8 cellular contexts compared by ENCODE assay signal in the genomic region with DNA sequence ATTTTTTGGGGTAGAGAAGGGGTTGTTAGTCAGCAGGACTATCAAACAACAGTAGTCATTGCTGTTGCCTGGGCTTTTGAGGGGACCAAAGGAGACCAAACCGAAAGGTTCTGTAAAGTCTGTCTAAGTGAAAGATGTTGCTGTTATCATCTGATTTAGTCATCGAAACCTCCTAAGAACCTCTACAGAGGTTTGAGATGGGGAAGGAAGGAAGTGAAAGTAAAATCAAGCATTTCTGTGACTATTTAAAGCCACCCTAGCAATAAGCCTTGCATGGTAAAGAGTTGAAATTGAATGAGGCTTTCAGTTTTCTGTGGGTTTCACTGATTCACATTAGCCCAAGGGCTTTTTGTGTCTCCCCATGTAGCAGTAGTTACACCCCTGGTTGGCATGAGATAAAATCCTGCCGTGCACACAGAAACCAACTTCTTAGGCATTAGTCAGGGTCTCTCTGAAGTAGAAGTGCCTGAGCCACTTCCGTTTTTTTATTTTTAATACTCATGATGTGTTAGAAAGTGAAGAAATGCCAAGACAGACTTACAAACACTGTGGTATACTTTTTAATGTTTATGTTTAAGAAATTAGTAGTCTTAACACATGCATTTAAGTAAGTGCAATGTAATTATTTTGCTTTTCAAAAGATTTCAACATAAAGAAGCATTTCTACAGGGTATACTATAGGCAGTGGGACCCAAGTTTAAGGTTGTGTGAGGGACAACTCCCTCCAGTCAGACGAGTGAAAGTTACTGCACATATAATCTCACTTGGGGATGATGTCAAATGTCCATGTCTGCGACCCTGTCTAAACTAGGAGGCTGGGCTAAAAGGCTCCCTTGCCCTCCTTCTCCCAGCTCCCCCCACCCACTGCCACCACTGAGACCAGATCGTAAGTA. TPM values are rescaled to one million over a fixed set of nuclear protein-coding genes. Genes with fewer than 3 reads are reported as not detected.
A peak's percentile ranks its signal among the peaks of the same experiment; 100 is the strongest.
DNase-seq lines count a peak whose midpoint lies in the region; ATAC-seq and TF ChIP-seq lines count a peak whose summit lies in the region.

No MANE protein-coding gene starts in this region.

- H3K9me3 ChIP-seq in heart right ventricle: no peaks in the 10 kb centered on the region
- H3K9me3 ChIP-seq in HAP-1: no peaks in the 10 kb centered on the region

- H3K4me3 Mint-ChIP-seq in HFFc6: peak overlapping the region; percentile 88

- peaks cover 5% of the 10 kb centered on the region; the same call in 1 of the 2 replicates for H3K36me3 Mint-ChIP-seq in HFFc6 (ENCODE audit: low read depth)

- 52 to 57% methylated on average over 7 of the region's 7 CpGs for WGBS in heart right ventricle, 2 donors

- peak in 7 of 8 donors; percentile 15 to 47 (median 38) for ATAC-seq in heart right ventricle

- H3K27me3 ChIP-seq in heart right ventricle (no peaks in the 10 kb centered on the region), HAP-1 (ENCODE audit: low read depth) (peaks cover 11% of the 10 kb centered on the region)

- peaks cover 64% of the 10 kb centered on the region for H3K4me1 Mint-ChIP-seq in HFFc6 (ENCODE audit: low read depth)

- H3K4me3 ChIP-seq in heart right ventricle (peak overlapping the region in 8 of 10 donors; percentile 4 to 43 (median 33)), HAP-1 (no peak overlapping the region)

- intact Hi-C loops in heart right ventricle (cut with DNase I): loop anchor here in 1 of 10 donors (5.0 kb wide), 1 partner anchor 47 kb away; no protein-coding TSS in a partner anchor

- H3K9me3 Mint-ChIP-seq in HFFc6: no peaks in the 10 kb centered on the region

- H3K27ac Mint-ChIP-seq in HFFc6: peak overlapping the region; percentile 97

- in situ Hi-C loops in HAP-1 (cut with MboI; ENCODE audit: low sequenced_read_pairs): no loop called here

- H3K36me3 ChIP-seq in heart right ventricle (no peaks in the 10 kb centered on the region), HAP-1 (replicated peaks) (no peaks in the 10 kb centered on the region)

- H3K27me3 Mint-ChIP-seq in HFFc6 (ENCODE audit: insufficient read depth): no peaks in the 10 kb centered on the region; the same call in 1 of the 2 replicates

- H3K27ac ChIP-seq in heart right ventricle: peak overlapping the region in 6 of 10 donors; percentile 17 to 76 (median 26)

- DNase-seq in GM10266 (ENCODE audit: extremely low spot score) (peak; percentile 74), HFFc6 (peak; percentile 90), NAMALWA (ENCODE audit: low spot score) (peak; percentile 90), heart right ventricle (no peak), HAP-1 (ENCODE audit: low spot score in 2 of 2) (no peak), HuH-7.5 (ENCODE audit: low spot score) (no peak)
- peak; percentile 22 for DNase-seq in activated T-cell treated with anti-CD3 and anti-CD28 coated beads, Interleukin-2, amount 50 U/mL, for 1 hour
- peak; percentile 12 to 36 for DNase-seq in stimulated activated CD8-positive, alpha-beta memory T cell treated with anti-CD3 and anti-CD28 coated beads, Interleukin-15, amount 100 ng/mL, for 4 hours (ENCODE audit: low read depth in 2 of 2)

- peaks cover 0 to 28% (median 18%) of the 10 kb centered on the region in 9 donors for H3K4me1 ChIP-seq in heart right ventricle
- H3K4me1 ChIP-seq in HAP-1: no peaks in the 10 kb centered on the region

- no peak for TF ChIP-seq CTCF in GM10266 (IDR thresholded peaks at IDR 0.05; ENCODE audit: control insufficient read depth, insufficient read depth, low read depth, missing control alignments)
- no peak for TF ChIP-seq CTCF in HFFc6 (IDR thresholded peaks at IDR 0.05)
- no peak for TF ChIP-seq CTCF in heart right ventricle (IDR thresholded peaks at IDR 0.05)

RNA-seq across cellular contexts. Expression of a gene that starts 50.4 kb away (rescaled TPM):
- 10 to 100 TPM; 30.4 to 40.1 (median 31.6) TPM for total RNA-seq in HFFc6 (2021; fragmentation: NEBNext Ultra II Directional; extraction: Animal tissue kit (Norgen Biotek cat#: 25700))
- 10 to 100 TPM; 30.0 to 55.8 (median 44.2) TPM for total RNA-seq in heart right ventricle
- polyA plus RNA-seq in heart right ventricle: 10 to 100 TPM in 1 of 2 donors, 1 to 10 TPM in 1; 6.4 to 10.1 TPM

Comparison
In these comparisons a context has a peak if more than half of its experiments do, and no peak if none do; other contexts are left out.
1. DNase-seq: peak in GM10266 (single experiment), HFFc6 (single experiment), NAMALWA (single experiment), activated T-cell treated with anti-CD3 and anti-CD28 coated beads, Interleukin-2, amount 50 U/mL, for 1 hour (single experiment) and stimulated activated CD8-positive, alpha-beta memory T cell treated with anti-CD3 and anti-CD28 coated beads, Interleukin-15, amount 100 ng/mL, for 4 hours (2 of 2); none in heart right ventricle (0 of 2), HAP-1 (0 of 2) and HuH-7.5 (single experiment).